Comparison of ENCODE assay signal across 20 cellular contexts in genomic region chr7:25384820-25385560, GRCh38.
DNase-seq lines count a peak whose midpoint lies in the region; ATAC-seq, FAIRE-seq and TF ChIP-seq lines count a peak whose summit lies in the region.
"Had no signal": no experiment of that assay in that cellular context is flagged by ENCODE, and none has a peak within 500 bp of the region (broad histone marks: within the 10 kb centered on the region; RNA-seq: fewer than 3 reads in every experiment).

No MANE protein-coding gene starts in this region.

- no peak for FAIRE-seq in RCC 7860 (lab: Jason Lieb, UNC)
- FAIRE-seq: GM18507, keratinocyte had no signal

- H3K9me3 Mint-ChIP-seq in CD8-positive, alpha-beta T cell: no peaks in the 10 kb centered on the region
- H3K9me3 Mint-ChIP-seq: activated T-helper 17 cell treated with anti-CD3 and anti-CD28 coated beads, Interleukin-2, amount 50 U/mL, for 72 hours; dendritic cell treated with granulocyte-macrophage colony-stimulating factor and Interleukin-4, amounts not matched to agents 40 ng/mL and 50 ng/mL, for 4 days had no signal

- H3K9me3 ChIP-seq in A673 (ENCODE audit: low read depth, low read length, poor library complexity, severe bottlenecking): no peaks in the 10 kb centered on the region
- no peaks in the 10 kb centered on the region for H3K9me3 ChIP-seq in CD8-positive, alpha-beta T cell (ENCODE audit: low read length)
- H3K9me3 ChIP-seq: heart right ventricle had no signal

- H3K4me1 Mint-ChIP-seq in CD8-positive, alpha-beta T cell (ENCODE audit: low read depth): no peaks in the 10 kb centered on the region
- H3K4me1 Mint-ChIP-seq: activated T-helper 17 cell treated with anti-CD3 and anti-CD28 coated beads, Interleukin-2, amount 50 U/mL, for 72 hours had no signal

- POLR2A ChIA-PET in A673 (lab: Charles Lee; ENCODE audit: low non-redundant PET): no interaction called here
- POLR2A ChIA-PET in HEK293T (lab: Yijun Ruan, JAX): interaction anchor here (1.2 kb wide), 1 partner anchor 125 kb away, joined by 4 read pairs; no protein-coding TSS in a partner anchor
- POLR2A ChIA-PET in CD8-positive, alpha-beta T cell (lab: Charles Lee): no interaction called here

- H3K4me1 ChIP-seq in A673 (ENCODE audit: insufficient read depth, low read length, poor library complexity, severe bottlenecking): peaks cover 8% of the 10 kb centered on the region
- H3K4me1 ChIP-seq in CD8-positive, alpha-beta T cell (ENCODE audit: insufficient read depth, low read length): no peaks in the 10 kb centered on the region

- TF ChIP-seq CTCF in A673 (conservative IDR thresholded peaks at IDR 0.05; ENCODE audit: low read depth, low read length) (no peak), VCaP (conservative IDR thresholded peaks at IDR 0.05) (no peak)
- TF ChIP-seq CTCF in CD8-positive, alpha-beta T cell (IDR thresholded peaks at IDR 0.05): no peak

- intact Hi-C loops in A673 (cut with micrococcal nuclease; ENCODE audit: unreplicated experiment): no loop called here
- intact Hi-C loops in CD8-positive, alpha-beta T cell (cut with DNase I, micrococcal nuclease): loop anchor here in 1 of 2 experiments (5.0 kb wide), 1 partner anchor 108 kb away; no protein-coding TSS in a partner anchor

- H3K27ac Mint-ChIP-seq in CD8-positive, alpha-beta T cell: no peak overlapping the region
- H3K27ac Mint-ChIP-seq: activated T-helper 17 cell treated with anti-CD3 and anti-CD28 coated beads, Interleukin-2, amount 50 U/mL, for 72 hours; dendritic cell treated with granulocyte-macrophage colony-stimulating factor and Interleukin-4, amounts not matched to agents 40 ng/mL and 50 ng/mL, for 4 days; HFFc6 had no signal

- H3K36me3 ChIP-seq in A673 (ENCODE audit: insufficient read depth, low read length, poor library complexity, severe bottlenecking): no peaks in the 10 kb centered on the region
- no peaks in the 10 kb centered on the region for H3K36me3 ChIP-seq in CD8-positive, alpha-beta T cell (ENCODE audit: insufficient read depth, low read length)
- H3K36me3 ChIP-seq: heart right ventricle had no signal

- H3K27me3 ChIP-seq in A673 (replicated peaks; ENCODE audit: insufficient read depth, low read depth, low read length, poor library complexity): peaks cover 78% of the 10 kb centered on the region
- H3K27me3 ChIP-seq in CD8-positive, alpha-beta T cell (ENCODE audit: insufficient read depth, low read length): no peaks in the 10 kb centered on the region

- no peak overlapping the region for H3K4me3 ChIP-seq in A673 (ENCODE audit: low read depth, low read length, poor library complexity, severe bottlenecking)
- no peak overlapping the region for H3K4me3 ChIP-seq in CD8-positive, alpha-beta T cell (ENCODE audit: low read depth, low read length)
- H3K4me3 ChIP-seq: heart right ventricle had no signal

- in situ Hi-C loops in ACHN (cut with HindIII; ENCODE audit: low pct_ligation_motif_present, low pct_unique_long_range_greater_than_20kb, low sequenced_read_pairs): no loop called here

- DNase-seq in A673 (ENCODE audit: low spot score) (peak; percentile 77), HEK293T (ENCODE audit: extremely low spot score) (peak; percentile 17), midbrain (lab: John Stamatoyannopoulos, UW) (peak; percentile 7), NCI-H187 treated with DMSO at 0.1 percent for 48 hours (lab: John Stamatoyannopoulos, UW) (no peak), ACHN (no peak), RCC 7860 (ENCODE audit: low spot score) (no peak)
- DNase-seq in CD8-positive, alpha-beta T cell: no peak
- DNase-seq: activated CD8-positive, alpha-beta memory T cell treated with anti-CD3 and anti-CD28 coated beads for 24 hours; amniotic stem cell; erythroblast; heart right ventricle; HFFc6; NCI-H524 treated with DMSO at 0.1 percent for 48 hours; stimulated activated naive CD8-positive, alpha-beta T cell treated with anti-CD3 and anti-CD28 coated beads, Interleukin-15, Interleukin-2, amounts not matched to agents 100 U/mL and 50 U/mL, for 24 hours; SW 1271 had no signal

- H3K27ac ChIP-seq in A673 (ENCODE audit: low read depth, low read length, poor library complexity, severe bottlenecking): no peak overlapping the region
- peak overlapping the region; percentile 95 for H3K27ac ChIP-seq in VCaP
- H3K27ac ChIP-seq in CD8-positive, alpha-beta T cell (ENCODE audit: low read depth, low read length): no peak overlapping the region

- H3K27me3 Mint-ChIP-seq in CD8-positive, alpha-beta T cell (ENCODE audit: low read depth): peaks cover 10% of the 10 kb centered on the region

- CTCF ChIA-PET in A673 (lab: Charles Lee) (interaction anchor here (1.3 kb wide), 1 partner anchor 125 kb away, joined by 3 read pairs; no protein-coding TSS in a partner anchor), HEK293T (lab: Yijun Ruan, JAX) (interaction anchor here (1.2 kb wide), 1 partner anchor 125 kb away, joined by 5 read pairs; no protein-coding TSS in a partner anchor)
- CTCF ChIA-PET in CD8-positive, alpha-beta T cell (lab: Charles Lee): interaction anchor here (2.4 kb wide), 1 partner anchor 125 kb away, joined by 11 read pairs; no protein-coding TSS in a partner anchor

- ATAC-seq in CD8-positive, alpha-beta T cell: no peak
- ATAC-seq: activated T-helper 17 cell treated with anti-CD3 and anti-CD28 coated beads, Interleukin-2, amount 50 U/mL, for 72 hours; stimulated activated naive CD8-positive, alpha-beta T cell treated with anti-CD3 and anti-CD28 coated beads, Interleukin-15, Interleukin-2, amounts not matched to agents 100 U/mL and 50 U/mL, for 24 hours had no signal

- no peaks in the 10 kb centered on the region for H3K36me3 Mint-ChIP-seq in CD8-positive, alpha-beta T cell

- H3K4me3 Mint-ChIP-seq in CD8-positive, alpha-beta T cell: no peak overlapping the region
- H3K4me3 Mint-ChIP-seq: activated T-helper 17 cell treated with anti-CD3 and anti-CD28 coated beads, Interleukin-2, amount 50 U/mL, for 72 hours; dendritic cell treated with granulocyte-macrophage colony-stimulating factor and Interleukin-4, amounts not matched to agents 40 ng/mL and 50 ng/mL, for 4 days; HFFc6 had no signal

- BruUV-seq in A673 (replicated peaks; lab: Mats Ljungman, UMichigan): no TSS peak

TF ChIP-seq in HEK293T, 16 proteins besides CTCF, POLR2A, EP300 and RAD21:
- no peak for TF ChIP-seq FOXK2 (IDR thresholded peaks at IDR 0.05)
- TF ChIP-seq SUZ12 (IDR thresholded peaks at IDR 0.05): no peak
- peak; percentile 47; the same call in 1 of the 2 replicates for TF ChIP-seq CTBP1 (IDR thresholded peaks at IDR 0.05; ENCODE audit: borderline replicate concordance)
- no peak for TF ChIP-seq ARNT (IDR thresholded peaks at IDR 0.05)

Comparison
In these comparisons a context has a peak if more than half of its experiments do, and no peak if none do; other contexts are left out.
1. DNase-seq: peak in A673 (single experiment), HEK293T (single experiment) and midbrain (single experiment); none in NCI-H187 treated with DMSO at 0.1 percent for 48 hours (single experiment), CD8-positive, alpha-beta T cell (0 of 7), ACHN (single experiment) and RCC 7860 (single experiment).